ENCODE assay signal across 8 cellular contexts in the genomic region with DNA sequence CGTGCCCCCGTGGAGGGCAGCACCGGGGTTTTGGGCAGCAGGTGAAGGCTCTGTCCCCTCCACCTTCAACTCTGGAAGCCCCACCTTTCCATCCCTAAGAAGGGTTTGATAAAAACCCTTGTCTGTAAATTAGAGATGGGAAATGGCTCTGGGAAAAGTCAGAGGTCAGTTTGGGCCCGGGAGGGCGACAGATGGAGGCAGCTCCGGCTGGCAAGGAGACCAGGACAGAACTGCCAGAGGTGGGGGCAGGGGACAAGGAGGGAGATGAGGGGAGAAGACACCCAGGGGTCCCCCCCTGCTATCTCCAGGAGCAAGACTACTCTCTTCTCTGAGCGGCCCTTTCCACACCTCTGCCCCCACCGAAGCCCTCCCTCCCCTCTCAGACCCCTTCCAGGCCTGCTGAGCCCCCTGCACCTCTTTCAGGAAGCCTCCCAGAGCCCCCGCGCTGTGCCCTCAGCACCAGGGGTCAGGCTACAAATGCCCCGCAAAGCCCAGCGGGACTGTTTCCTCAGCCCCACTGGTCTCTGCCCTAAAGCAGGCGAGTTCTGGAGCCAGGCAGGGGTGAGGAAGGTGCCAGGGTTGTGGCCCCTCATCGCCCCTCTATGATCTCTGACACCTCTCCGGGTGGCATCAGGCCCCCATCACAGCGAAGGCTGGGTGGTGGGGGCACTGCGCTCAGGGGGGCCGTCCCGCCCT. TPM values are rescaled to one million over a fixed set of nuclear protein-coding genes. Genes with fewer than 3 reads are reported as not detected.
DNase-seq lines count a peak whose midpoint lies in the region; ATAC-seq and TF ChIP-seq lines count a peak whose summit lies in the region.

No MANE protein-coding gene starts in this region.

- H3K9me3 ChIP-seq in ascending aorta = no peaks in the 10 kb centered on the region
- H3K9me3 ChIP-seq in lower lobe of right lung = no peaks in the 10 kb centered on the region
- H3K9me3 ChIP-seq in transverse colon = no peaks in the 10 kb centered on the region

- H3K4me1 ChIP-seq in ascending aorta = peaks cover 5 to 8% of the 10 kb centered on the region in 2 donors
- peaks cover 34% of the 10 kb centered on the region for H3K4me1 ChIP-seq in lower lobe of right lung
- H3K4me1 ChIP-seq in transverse colon = peaks cover 13 to 32% (median 26%) of the 10 kb centered on the region in 4 donors

- no peaks in the 10 kb centered on the region for H3K36me3 ChIP-seq in ascending aorta
- H3K36me3 ChIP-seq in lower lobe of right lung = no peaks in the 10 kb centered on the region
- H3K36me3 ChIP-seq in transverse colon = no peaks in the 10 kb centered on the region

- DNase-seq in activated T-cell treated with anti-CD3 and anti-CD28 coated beads, Interleukin-2, amount 50 U/mL, for 4 hours = no peak
- no peak for DNase-seq in activated T-cell treated with anti-CD3 and anti-CD28 coated beads, Interleukin-2, amount 50 U/mL, for 24 hours
- DNase-seq in ascending aorta (ENCODE audit: low spot score in 2 of 2) (no peak), lower lobe of right lung (no peak), transverse colon (no peak), hepatic stellate cell (ENCODE audit: low spot score) (no peak), SK-N-DZ (ENCODE audit: low spot score) (no peak)

- TF ChIP-seq CTCF in ascending aorta (IDR thresholded peaks at IDR 0.05) (no peak), lower lobe of right lung (IDR thresholded peaks at IDR 0.05) (no peak), transverse colon (IDR thresholded peaks at IDR 0.05) (no peak)

- peaks cover 2% of the 10 kb centered on the region for H3K27me3 Mint-ChIP-seq in activated T-cell treated with anti-CD3 and anti-CD28 coated beads, Interleukin-2, amount 50 U/mL, for 4 hours (ENCODE audit: low read depth)
- peaks cover 15% of the 10 kb centered on the region for H3K27me3 Mint-ChIP-seq in activated T-cell treated with anti-CD3 and anti-CD28 coated beads, Interleukin-2, amount 50 U/mL, for 24 hours

- ATAC-seq in activated T-cell treated with anti-CD3 and anti-CD28 coated beads, Interleukin-2, amount 50 U/mL, for 4 hours = no peak
- ATAC-seq in lower lobe of right lung (peak in 1 of 2 donors; percentile 15), HG02852 (IDR thresholded peaks at IDR 0.05; ENCODE audit: unreplicated experiment) (no peak)

- H3K4me1 Mint-ChIP-seq in activated T-cell treated with anti-CD3 and anti-CD28 coated beads, Interleukin-2, amount 50 U/mL, for 4 hours (ENCODE audit: low read depth) = peaks cover 30% of the 10 kb centered on the region
- H3K4me1 Mint-ChIP-seq in activated T-cell treated with anti-CD3 and anti-CD28 coated beads, Interleukin-2, amount 50 U/mL, for 24 hours (ENCODE audit: low read depth) = peaks cover 27% of the 10 kb centered on the region

- H3K27ac ChIP-seq in ascending aorta = peak overlapping the region; percentile 84 to 86
- H3K27ac ChIP-seq in lower lobe of right lung = peak overlapping the region; percentile 96
- peak overlapping the region; percentile 78 to 87 (median 82) for H3K27ac ChIP-seq in transverse colon

- H3K4me3 Mint-ChIP-seq in activated T-cell treated with anti-CD3 and anti-CD28 coated beads, Interleukin-2, amount 50 U/mL, for 4 hours = peak overlapping the region; percentile 63
- no peak overlapping the region for H3K4me3 Mint-ChIP-seq in activated T-cell treated with anti-CD3 and anti-CD28 coated beads, Interleukin-2, amount 50 U/mL, for 24 hours

- H3K4me3 ChIP-seq in ascending aorta = peak overlapping the region; percentile 83 to 86
- peak overlapping the region; percentile 81 for H3K4me3 ChIP-seq in lower lobe of right lung
- H3K4me3 ChIP-seq in transverse colon = peak overlapping the region; percentile 49 to 79 (median 73)

- H3K27ac Mint-ChIP-seq in activated T-cell treated with anti-CD3 and anti-CD28 coated beads, Interleukin-2, amount 50 U/mL, for 24 hours = no peak overlapping the region

- H3K27me3 ChIP-seq in ascending aorta (no peaks in the 10 kb centered on the region), lower lobe of right lung (ENCODE audit: low read depth) (no peaks in the 10 kb centered on the region), transverse colon (no peaks in the 10 kb centered on the region)

- TF ChIP-seq POLR2A in transverse colon (IDR thresholded peaks at IDR 0.05) = no peak

- intact Hi-C loops in ascending aorta (cut with DNase I) (loop anchor here (5.0 kb wide), 1 partner anchor 77 kb away; no protein-coding TSS in a partner anchor), lower lobe of right lung (cut with DNase I) (no loop called here), transverse colon (cut with DNase I; ENCODE audit: low total_unique reads) (no loop called here)

- no peak for TF ChIP-seq EP300 in transverse colon (IDR thresholded peaks at IDR 0.05; ENCODE audit: low read depth)

- H3K9me3 Mint-ChIP-seq in activated T-cell treated with anti-CD3 and anti-CD28 coated beads, Interleukin-2, amount 50 U/mL, for 4 hours = no peaks in the 10 kb centered on the region
- no peaks in the 10 kb centered on the region for H3K9me3 Mint-ChIP-seq in activated T-cell treated with anti-CD3 and anti-CD28 coated beads, Interleukin-2, amount 50 U/mL, for 24 hours

- 20 to 32% methylated on average over 1 to 16 of the region's 19 CpGs for WGBS in transverse colon (ENCODE audit: low coverage in 1 of 2), 2 donors

- in situ Hi-C loops in transverse colon (cut with MboI; ENCODE audit: low pct_ligation_motif_present in 1 of 4, low pct_unique_long_range_greater_than_20kb in 1 of 4, low sequenced_read_pairs in 3 of 4) = loop anchor here in 2 of 4 donors (10.0 kb wide), 1 partner anchor 109 kb away; the partner anchor contains the start of gene PRKRIP1 (in 2 of the 2)

- no peaks in the 10 kb centered on the region for H3K36me3 Mint-ChIP-seq in activated T-cell treated with anti-CD3 and anti-CD28 coated beads, Interleukin-2, amount 50 U/mL, for 4 hours (ENCODE audit: insufficient read depth)
- H3K36me3 Mint-ChIP-seq in activated T-cell treated with anti-CD3 and anti-CD28 coated beads, Interleukin-2, amount 50 U/mL, for 24 hours (ENCODE audit: low read depth) = no peaks in the 10 kb centered on the region

RNA-seq across cellular contexts. Expression of gene SH2B2, which starts 1.0 kb away (rescaled TPM):
- total RNA-seq in activated T-cell treated with anti-CD3 and anti-CD28 coated beads, Interleukin-2, amount 50 U/mL, for 4 hours = 1 to 10 TPM; 2.3 to 3.0 (median 2.6) TPM
- 4.2 TPM for total RNA-seq in ascending aorta
- total RNA-seq in lower lobe of right lung = 17.0 TPM
- 1 to 10 TPM in 3 of 4 donors, not detected in 1; 2.0 to 7.6 (median 2.2) TPM for total RNA-seq in transverse colon
- 18.7 and 23.2 TPM in 2 replicates for polyA plus RNA-seq in SK-N-DZ (2014; cell fraction: cytosol; rRNA removed)
- 12.7 and 20.9 TPM in 2 replicates for polyA plus RNA-seq in SK-N-DZ (2014; cell fraction: nucleus; rRNA removed)
